ENCODE assay signal across 1 cellular context in genomic region chr10:80536361-80536835, GRCh38.
TF ChIP-seq lines count a peak whose summit lies in the region.

No MANE protein-coding gene starts in this region.

TF ChIP-seq in GM23338, 12 proteins besides CTCF, POLR2A, EP300 and RAD21 (continued from another document):
- TF ChIP-seq, protein P1, sequence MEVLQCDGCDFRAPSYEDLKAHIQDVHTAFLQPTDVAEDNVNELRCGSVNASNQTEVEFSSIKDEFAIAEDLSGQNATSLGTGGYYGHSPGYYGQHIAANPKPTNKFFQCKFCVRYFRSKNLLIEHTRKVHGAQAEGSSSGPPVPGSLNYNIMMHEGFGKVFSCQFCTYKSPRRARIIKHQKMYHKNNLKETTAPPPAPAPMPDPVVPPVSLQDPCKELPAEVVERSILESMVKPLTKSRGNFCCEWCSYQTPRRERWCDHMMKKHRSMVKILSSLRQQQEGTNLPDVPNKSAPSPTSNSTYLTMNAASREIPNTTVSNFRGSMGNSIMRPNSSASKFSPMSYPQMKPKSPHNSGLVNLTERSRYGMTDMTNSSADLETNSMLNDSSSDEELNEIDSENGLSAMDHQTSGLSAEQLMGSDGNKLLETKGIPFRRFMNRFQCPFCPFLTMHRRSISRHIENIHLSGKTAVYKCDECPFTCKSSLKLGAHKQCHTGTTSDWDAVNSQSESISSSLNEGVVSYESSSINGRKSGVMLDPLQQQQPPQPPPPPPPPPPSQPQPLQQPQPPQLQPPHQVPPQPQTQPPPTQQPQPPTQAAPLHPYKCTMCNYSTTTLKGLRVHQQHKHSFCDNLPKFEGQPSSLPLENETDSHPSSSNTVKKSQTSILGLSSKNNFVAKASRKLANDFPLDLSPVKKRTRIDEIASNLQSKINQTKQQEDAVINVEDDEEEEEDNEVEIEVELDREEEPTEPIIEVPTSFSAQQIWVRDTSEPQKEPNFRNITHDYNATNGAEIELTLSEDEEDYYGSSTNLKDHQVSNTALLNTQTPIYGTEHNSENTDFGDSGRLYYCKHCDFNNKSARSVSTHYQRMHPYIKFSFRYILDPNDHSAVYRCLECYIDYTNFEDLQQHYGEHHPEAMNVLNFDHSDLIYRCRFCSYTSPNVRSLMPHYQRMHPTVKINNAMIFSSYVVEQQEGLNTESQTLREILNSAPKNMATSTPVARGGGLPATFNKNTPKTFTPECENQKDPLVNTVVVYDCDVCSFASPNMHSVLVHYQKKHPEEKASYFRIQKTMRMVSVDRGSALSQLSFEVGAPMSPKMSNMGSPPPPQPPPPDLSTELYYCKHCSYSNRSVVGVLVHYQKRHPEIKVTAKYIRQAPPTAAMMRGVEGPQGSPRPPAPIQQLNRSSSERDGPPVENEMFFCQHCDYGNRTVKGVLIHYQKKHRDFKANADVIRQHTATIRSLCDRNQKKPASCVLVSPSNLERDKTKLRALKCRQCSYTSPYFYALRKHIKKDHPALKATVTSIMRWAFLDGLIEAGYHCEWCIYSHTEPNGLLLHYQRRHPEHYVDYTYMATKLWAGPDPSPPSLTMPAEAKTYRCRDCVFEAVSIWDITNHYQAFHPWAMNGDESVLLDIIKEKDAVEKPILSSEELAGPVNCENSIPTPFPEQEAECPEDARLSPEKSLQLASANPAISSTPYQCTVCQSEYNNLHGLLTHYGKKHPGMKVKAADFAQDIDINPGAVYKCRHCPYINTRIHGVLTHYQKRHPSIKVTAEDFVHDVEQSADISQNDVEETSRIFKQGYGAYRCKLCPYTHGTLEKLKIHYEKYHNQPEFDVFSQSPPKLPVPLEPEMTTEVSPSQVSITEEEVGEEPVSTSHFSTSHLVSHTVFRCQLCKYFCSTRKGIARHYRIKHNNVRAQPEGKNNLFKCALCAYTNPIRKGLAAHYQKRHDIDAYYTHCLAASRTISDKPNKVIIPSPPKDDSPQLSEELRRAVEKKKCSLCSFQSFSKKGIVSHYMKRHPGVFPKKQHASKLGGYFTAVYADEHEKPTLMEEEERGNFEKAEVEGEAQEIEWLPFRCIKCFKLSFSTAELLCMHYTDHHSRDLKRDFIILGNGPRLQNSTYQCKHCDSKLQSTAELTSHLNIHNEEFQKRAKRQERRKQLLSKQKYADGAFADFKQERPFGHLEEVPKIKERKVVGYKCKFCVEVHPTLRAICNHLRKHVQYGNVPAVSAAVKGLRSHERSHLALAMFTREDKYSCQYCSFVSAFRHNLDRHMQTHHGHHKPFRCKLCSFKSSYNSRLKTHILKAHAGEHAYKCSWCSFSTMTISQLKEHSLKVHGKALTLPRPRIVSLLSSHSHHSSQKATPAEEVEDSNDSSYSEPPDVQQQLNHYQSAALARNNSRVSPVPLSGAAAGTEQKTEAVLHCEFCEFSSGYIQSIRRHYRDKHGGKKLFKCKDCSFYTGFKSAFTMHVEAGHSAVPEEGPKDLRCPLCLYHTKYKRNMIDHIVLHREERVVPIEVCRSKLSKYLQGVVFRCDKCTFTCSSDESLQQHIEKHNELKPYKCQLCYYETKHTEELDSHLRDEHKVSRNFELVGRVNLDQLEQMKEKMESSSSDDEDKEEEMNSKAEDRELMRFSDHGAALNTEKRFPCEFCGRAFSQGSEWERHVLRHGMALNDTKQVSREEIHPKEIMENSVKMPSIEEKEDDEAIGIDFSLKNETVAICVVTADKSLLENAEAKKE (CRISPR knock-in tag; IDR thresholded peaks at IDR 0.05) = no peak
